ENCODE assay signal across 1 cellular context in genomic region chr10:96311180-96311697, GRCh38.
TF ChIP-seq lines count a peak whose summit lies in the region.

No MANE protein-coding gene starts in this region.

TF ChIP-seq in GM23338, 12 proteins besides CTCF, POLR2A, EP300 and RAD21 (continued from another document):
- TF ChIP-seq ZNF462 (CRISPR knock-in tag; IDR thresholded peaks at IDR 0.05) (no peak), EZH2phosphoT487 (IDR thresholded peaks at IDR 0.05; ENCODE audit: unreplicated experiment) (no peak)
